ENCODE assay signal across 8 cellular contexts in the genomic region with DNA sequence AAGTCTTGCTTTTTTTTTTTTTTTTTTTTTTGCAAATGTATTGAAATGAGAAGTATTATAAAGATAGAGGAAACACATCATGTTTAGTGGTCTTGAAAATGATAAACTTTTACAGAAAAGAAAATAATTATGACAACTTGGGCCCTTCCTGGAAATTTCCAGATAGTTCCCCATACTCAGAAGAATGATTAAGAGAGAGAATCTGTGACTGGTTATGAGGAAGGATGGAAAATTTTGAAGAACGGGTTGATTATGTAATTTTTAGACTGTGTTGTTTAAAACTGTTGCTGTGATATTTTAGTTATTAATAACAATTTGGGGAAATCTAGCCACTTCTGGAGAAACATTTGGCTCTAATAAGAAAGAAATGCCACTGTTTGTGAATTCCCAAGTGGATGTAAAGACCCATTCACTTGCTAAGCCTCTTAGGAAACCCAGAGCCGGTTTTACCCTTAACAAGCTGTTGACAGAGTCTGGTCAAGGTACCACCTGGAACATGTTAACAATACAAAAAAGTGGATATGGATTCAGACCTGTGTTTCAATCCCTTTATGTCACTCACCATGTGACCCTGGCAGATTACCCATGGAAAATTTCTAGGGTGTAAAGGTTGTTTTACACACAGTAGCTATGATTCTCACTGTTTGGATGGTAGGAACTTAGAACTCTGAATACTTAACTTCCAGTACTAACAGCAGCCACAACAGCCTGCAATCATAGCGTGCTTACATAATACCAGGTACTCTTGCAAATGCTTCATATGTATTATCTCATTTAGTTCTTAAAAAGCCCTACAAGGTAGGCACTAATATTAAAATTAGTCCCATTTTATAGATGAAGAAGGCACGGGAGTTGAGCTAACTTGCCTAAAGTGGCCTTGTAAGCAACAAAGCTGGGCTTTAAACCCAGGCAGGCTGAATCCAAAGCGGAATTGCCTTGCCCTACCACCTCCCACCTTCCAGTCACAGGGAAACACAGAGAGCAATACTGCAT. TPM values are rescaled to one million over a fixed set of nuclear protein-coding genes. Genes with fewer than 3 reads are reported as not detected.
DNase-seq lines count a peak whose midpoint lies in the region; ATAC-seq, FAIRE-seq and TF ChIP-seq lines count a peak whose summit lies in the region.

No MANE protein-coding gene starts in this region.

- H3K4me3 ChIP-seq in heart left ventricle (no peak overlapping the region), GM12878 (peak overlapping the region; percentile 72; the same call in 1 of the 2 replicates), uterus (no peak overlapping the region)

- TF ChIP-seq POLR2A in heart left ventricle (IDR thresholded peaks at IDR 0.05) (no peak), GM12878 (IDR thresholded peaks at IDR 0.05; ENCODE audit: low read depth, low read length) (no peak), uterus (IDR thresholded peaks at IDR 0.05) (no peak)

- TF ChIP-seq RAD21 in GM12878 (IDR thresholded peaks at IDR 0.05; ENCODE audit: insufficient read depth, low read depth, low read length), result no peak

- DNase-seq in heart left ventricle (no peak), cardiac septum (ENCODE audit: low spot score) (no peak), GM12878 (ENCODE audit: low read depth, low spot score) (no peak), mesothelial cell of epicardium (ENCODE audit: low spot score in 2 of 2, unreplicated experiment in 2 of 2) (no peak), uterus (no peak), iPS-NIHi11 (ENCODE audit: low spot score) (no peak), NCI-H2196 (lab: John Stamatoyannopoulos, UW; ENCODE audit: unreplicated experiment) (no peak)

- H3K27ac Mint-ChIP-seq in mesothelial cell of epicardium, result peak overlapping the region; percentile 28

- H3K27ac ChIP-seq in heart left ventricle (peak overlapping the region in 11 of 12 donors; percentile 19 to 99 (median 98)), GM12878 (ENCODE audit: control insufficient read depth, insufficient read depth) (peak overlapping the region; percentile 92), uterus (peak overlapping the region; percentile 99 to 100)

- H3K36me3 Mint-ChIP-seq in mesothelial cell of epicardium, result peaks cover 36% of the 10 kb centered on the region

- H3K9me3 ChIP-seq in heart left ventricle (peaks cover 0 to 11% (median 0%) of the 10 kb centered on the region in 12 donors), GM12878 (replicated peaks; ENCODE audit: control insufficient read depth, insufficient read depth, low read length) (peaks cover 20% of the 10 kb centered on the region), uterus (no peaks in the 10 kb centered on the region)

- H3K9ac ChIP-seq in GM12878 (ENCODE audit: control insufficient read depth, insufficient read depth, low read length), result peak overlapping the region; percentile 36

- no peak for ATAC-seq in heart left ventricle
- peak; percentile 22; the same call in 2 of the 3 replicates for ATAC-seq in GM12878
- no peak for ATAC-seq in HG02642 (IDR thresholded peaks at IDR 0.05; ENCODE audit: poor library complexity, unreplicated experiment)

- peaks cover 72% of the 10 kb centered on the region for H3K79me2 ChIP-seq in GM12878 (ENCODE audit: control insufficient read depth, insufficient read depth, low read length)

- CTCF ChIA-PET in GM12878 (lab: Yijun Ruan, JAX), result interaction anchor here (1.2 to 2.4 kb wide), 16 partner anchors 10 to 169 kb away, joined by 3 to 31 read pairs (median 7); a partner anchor contains a TSS

- H3K27me3 ChIP-seq in heart left ventricle, result no peaks in the 10 kb centered on the region
- no peaks in the 10 kb centered on the region for H3K27me3 ChIP-seq in GM12878 (replicated peaks in 1 of 2; ENCODE audit: control insufficient read depth in 2 of 2, insufficient read depth in 2 of 2, low read length in 1 of 2)
- H3K27me3 ChIP-seq in uterus, result no peaks in the 10 kb centered on the region

- intact Hi-C loops in heart left ventricle (cut with DNase I), result loop anchor here in 7 of 10 donors (5.0 kb wide), 2 partner anchors 33 to 42 kb away; a partner anchor contains a TSS
- intact Hi-C loops in cardiac septum (cut with DNase I), result no loop called here
- intact Hi-C loops in GM12878 (cut with micrococcal nuclease; ENCODE audit: unreplicated experiment), result loop anchor here (5.0 kb wide), 1 partner anchor 42 kb away; no protein-coding TSS in a partner anchor
- intact Hi-C loops in uterus (cut with DNase I; ENCODE audit: low total_unique reads), result no loop called here

- WGBS in heart left ventricle, 4 donors, result 78 to 85% (median 82%) methylated on average over 5 of the region's 5 CpGs
- WGBS in GM12878 (ENCODE audit: insufficient coverage, insufficient replicate concordance, low lambda C conversion rate, missing lambda C conversion rate), result 33% methylated on average over 5 of the region's 5 CpGs

- TF ChIP-seq CTCF in heart left ventricle (IDR thresholded peaks at IDR 0.05) (no peak), GM12878 (IDR thresholded peaks at IDR 0.05 in 2 of 3, conservative IDR thresholded peaks at IDR 0.05 in 1 of 3; ENCODE audit: control insufficient read depth in 2 of 3, extremely low read depth in 1 of 3, insufficient read depth in 1 of 3, low read depth in 3 of 3, low read length in 3 of 3) (no peak), mesothelial cell of epicardium (IDR thresholded peaks at IDR 0.05; ENCODE audit: unreplicated experiment) (no peak), uterus (IDR thresholded peaks at IDR 0.05) (no peak)

- H3K4me3 Mint-ChIP-seq in mesothelial cell of epicardium, result no peak overlapping the region

- RAD21 ChIA-PET in GM12878 (lab: Charles Lee; ENCODE audit: unreplicated experiment), result interaction anchor here (1.4 to 14.3 kb wide), 10 partner anchors 10 to 63 kb away, joined by 4 to 387 read pairs (median 10); no protein-coding TSS in a partner anchor

- H3K27me3 Mint-ChIP-seq in mesothelial cell of epicardium (ENCODE audit: low read depth), result no peaks in the 10 kb centered on the region

- BruUV-seq in GM12878 (replicated peaks; lab: Mats Ljungman, UMichigan), result no TSS peak

- peak overlapping the region; percentile 29 for H2AFZ ChIP-seq in GM12878 (ENCODE audit: control insufficient read depth, low read depth, low read length)

- H3K4me2 ChIP-seq in GM12878 (ENCODE audit: control insufficient read depth, insufficient read depth), result peak overlapping the region; percentile 51

- H3K4me1 Mint-ChIP-seq in mesothelial cell of epicardium, result peaks cover 16% of the 10 kb centered on the region

- in situ Hi-C loops in GM12878 (cut with MboI), result no loop called here

- no peak for FAIRE-seq in GM12878 (lab: Jason Lieb, UNC)

- H4K20me1 ChIP-seq in GM12878 (ENCODE audit: control insufficient read depth, insufficient read depth), result no peaks in the 10 kb centered on the region

- peaks cover 0 to 34% (median 25%) of the 10 kb centered on the region in 9 donors for H3K36me3 ChIP-seq in heart left ventricle
- H3K36me3 ChIP-seq in GM12878 (ENCODE audit: control insufficient read depth in 2 of 2, insufficient read depth in 2 of 2, low read length in 1 of 2), result peaks cover 1 to 31% of the 10 kb centered on the region in 2 experiments; a peak in 3 of 4 replicates
- H3K36me3 ChIP-seq in uterus, result no peaks in the 10 kb centered on the region

- POLR2A ChIA-PET in GM12878 (lab: Charles Lee), result interaction anchor here (1.0 to 14.2 kb wide), 7 partner anchors 8 to 64 kb away, joined by 3 to 453 read pairs (median 4); no protein-coding TSS in a partner anchor

- H3K9me3 Mint-ChIP-seq in mesothelial cell of epicardium, result peaks cover 16% of the 10 kb centered on the region

- H3K4me1 ChIP-seq in heart left ventricle (peaks cover 8 to 59% (median 37%) of the 10 kb centered on the region in 12 donors), GM12878 (ENCODE audit: control insufficient read depth, insufficient read depth, low read length) (peaks cover 27% of the 10 kb centered on the region), uterus (peaks cover 0 to 7% of the 10 kb centered on the region in 2 donors)

- no peak for TF ChIP-seq EP300 in GM12878 (IDR thresholded peaks at IDR 0.05; ENCODE audit: borderline replicate concordance in 1 of 2, control insufficient read depth in 1 of 2, low read depth in 2 of 2, low read length in 2 of 2)

- SMC1A ChIA-PET in GM12878 (lab: Charles Lee; ENCODE audit: uncharacterized antibody, unreplicated experiment), result interaction anchor here (0.9 to 18.5 kb wide), 14 partner anchors 11 to 93 kb away, joined by 3 to 573 read pairs (median 6); a partner anchor contains a TSS

TF ChIP-seq in GM12878, 131 proteins besides CTCF, POLR2A, EP300 and RAD21 (continues in another document):
- 0 out of 2 replicates have a peak, but pooled peaks have one; percentile 19 for TF ChIP-seq NFIC (IDR thresholded peaks at IDR 0.05; ENCODE audit: low read depth, low read length)
- 0 out of 2 replicates have a peak, but pooled peaks have one; percentile 26 for TF ChIP-seq RAD51 (IDR thresholded peaks at IDR 0.05)
- peak in 1 of 2 experiments; percentile 29; a peak in 3 of 4 replicates for TF ChIP-seq IKZF2 (IDR thresholded peaks at IDR 0.05)
- TF ChIP-seq ZNF24 (IDR thresholded peaks at IDR 0.05), result no peak
- TF ChIP-seq BHLHE40 (IDR thresholded peaks at IDR 0.05; ENCODE audit: borderline replicate concordance in 1 of 2, low read depth in 2 of 2, low read length in 1 of 2), result no peak
- no peak for TF ChIP-seq SMAD5 (IDR thresholded peaks at IDR 0.05; ENCODE audit: low read depth)
- TF ChIP-seq SUZ12 (IDR thresholded peaks at IDR 0.05; ENCODE audit: unreplicated experiment), result no peak
- no peak for TF ChIP-seq CHD1 (IDR thresholded peaks at IDR 0.05; ENCODE audit: low read depth, low read length)

RNA-seq across cellular contexts. Expression of a gene that starts 32.0 kb away (rescaled TPM):
- total RNA-seq in heart left ventricle (100 to 1,000 TPM in 7 of 9 donors, 10 to 100 TPM in 2; 97.5 to 189 (median 128) TPM), cardiac septum (119 TPM), GM12878 (2014; rRNA removed) (99.6 and 121 TPM in 2 replicates), GM12878 (2014; rRNA removed; fragmentation: Illumina TruSeq; extraction: Trizol) (115 and 120 TPM in 2 replicates), GM12878 (2021) (107 TPM in 2 replicates), mesothelial cell of epicardium (44.4 to 46.7 TPM (median 46.3 TPM) in 3 replicates), uterus (100 to 1,000 TPM; 125 to 183 (median 149) TPM)
- polyA plus RNA-seq in heart left ventricle (10 to 100 TPM; 15.5 to 88.1 TPM), GM12878 (2011; rRNA removed) (63.3 and 66.4 TPM in 2 replicates), GM12878 (2014; fragmentation: Illumina TruSeq; extraction: Trizol) (91.5 and 109 TPM in 2 replicates), GM12878 (2014; fragmentation: Nextera tagmentation; extraction: Ambion mirVana) (10 to 100 TPM; 34.2 to 53.6 TPM), GM12878 (2014; rRNA removed) (45.4 and 50.3 TPM in 2 replicates), GM12878 (2016; fragmentation: Nextera tagmentation; extraction: Ambion mirVana) (10 to 100 TPM; 85.8 to 97.5 TPM)
- total RNA-seq in GM12878 (2013; cell fraction: nucleolus; rRNA removed), result 322 and 349 TPM in 2 replicates
- 41.0 TPM for polyA plus RNA-seq in GM12878 (2011; ENCODE audit: low read depth)
- 39.5 and 46.7 TPM in 2 replicates for polyA plus RNA-seq in GM12878 (2011; cell fraction: cytosol; rRNA removed)
- polyA plus RNA-seq in GM12878 (2011; cell fraction: nucleus; rRNA removed), result 79.0 and 87.0 TPM in 2 replicates
- polyA plus RNA-seq in GM12878 (2012), result 34.3 and 59.6 TPM in 2 replicates
- polyA minus RNA-seq in GM12878 (2011; rRNA and poly(A)+ RNA removed), result 168 and 259 TPM in 2 replicates
- polyA minus RNA-seq in GM12878 (2011; cell fraction: cytosol; rRNA and poly(A)+ RNA removed), result 57.7 and 59.8 TPM in 2 replicates
- polyA minus RNA-seq in GM12878 (2011; cell fraction: nucleus; rRNA and poly(A)+ RNA removed), result 151 and 195 TPM in 2 replicates

Comparison
In these comparisons a context has a peak if more than half of its experiments do, and no peak if none do; other contexts are left out.
1. intact Hi-C loops: an anchor here in heart left ventricle (5.0 kb wide) and GM12878 (5.0 kb wide); none called in cardiac septum and uterus.